20 cellular contexts compared by ENCODE assay signal in genomic region chr1:46274224-46275029, GRCh38. TPM values are rescaled to one million over a fixed set of nuclear protein-coding genes. Genes with fewer than 3 reads are reported as not detected.
DNase-seq lines count a peak whose midpoint lies in the region; ATAC-seq, FAIRE-seq and TF ChIP-seq lines count a peak whose summit lies in the region.
"Had no signal": no experiment of that assay in that cellular context is flagged by ENCODE, and none has a peak within 500 bp of the region (broad histone marks: within the 10 kb centered on the region; RNA-seq: fewer than 3 reads in every experiment).

No MANE protein-coding gene starts in this region.

- FAIRE-seq in K562 (lab: Jason Lieb, UNC) = no peak

- H3K79me2 ChIP-seq in SK-N-SH (ENCODE audit: insufficient read depth) (no peaks in the 10 kb centered on the region), HCT116 (ENCODE audit: insufficient read depth, low read length) (no peaks in the 10 kb centered on the region), K562 (ENCODE audit: control insufficient read depth, insufficient read depth, low read length) (no peaks in the 10 kb centered on the region)

- no peaks in the 10 kb centered on the region for H3K9me3 Mint-ChIP-seq in neural crest cell
- H3K9me3 Mint-ChIP-seq: activated naive CD4-positive, alpha-beta T cell treated with anti-CD3 and anti-CD28 coated beads for 36 hours; activated T-cell treated with anti-CD3 and anti-CD28 coated beads, Interleukin-2, amount 50 U/mL, for 4 hours; dendritic cell treated with granulocyte-macrophage colony-stimulating factor and Interleukin-4, amounts not matched to agents 40 ng/mL and 50 ng/mL, for 4 days had no signal

- no peaks in the 10 kb centered on the region for H3K9me2 ChIP-seq in SK-N-SH
- no peaks in the 10 kb centered on the region for H3K9me2 ChIP-seq in HCT116 (ENCODE audit: insufficient read depth)

- in situ Hi-C loops in K562 (cut with MboI) = no loop called here

- H3K4me2 ChIP-seq in SK-N-SH (no peak overlapping the region), HCT116 (ENCODE audit: low read length) (no peak overlapping the region), K562 (ENCODE audit: insufficient read depth, low read length) (no peak overlapping the region)

- H3K27me3 ChIP-seq in SK-N-SH (ENCODE audit: insufficient read depth) (no peaks in the 10 kb centered on the region), HCT116 (ENCODE audit: insufficient read depth, low read length) (no peaks in the 10 kb centered on the region), K562 (ENCODE audit: control insufficient read depth in 2 of 2, insufficient read depth in 2 of 2, low read length in 2 of 2) (no peaks in the 10 kb centered on the region)
- H3K27me3 ChIP-seq: BE2C, SJCRH30 had no signal

- CTCF ChIA-PET in SK-N-SH (lab: Yijun Ruan, JAX) = interaction anchor here (0.7 to 1.7 kb wide), 6 partner anchors 14 to 74 kb away, joined by 3 to 5 read pairs (median 4); no protein-coding TSS in a partner anchor
- CTCF ChIA-PET in HCT116 (lab: Charles Lee) = no interaction called here
- CTCF ChIA-PET in K562 (lab: Yijun Ruan, JAX; ENCODE audit: low intra/inter-chr PET ratio) = no interaction called here

- H3K27me3 Mint-ChIP-seq in neural crest cell (ENCODE audit: low read depth) = no peaks in the 10 kb centered on the region
- H3K27me3 Mint-ChIP-seq: activated CD4-positive, alpha-beta T cell treated with anti-CD3 and anti-CD28 coated beads for 36 hours; dendritic cell treated with granulocyte-macrophage colony-stimulating factor and Interleukin-4, amounts not matched to agents 40 ng/mL and 50 ng/mL, for 4 days had no signal

- TF ChIP-seq CTCF in SK-N-SH (IDR thresholded peaks at IDR 0.05) (no peak), HCT116 (IDR thresholded peaks at IDR 0.05 in 2 of 3, conservative IDR thresholded peaks at IDR 0.05 in 1 of 3; ENCODE audit: borderline replicate concordance in 1 of 3, insufficient read depth in 1 of 3, low read depth in 2 of 3, low read length in 2 of 3) (0 out of 6 replicates have a peak, but pooled peaks of 1 of the 3 experiments have one; percentile 8), K562 (IDR thresholded peaks at IDR 0.05 in 2 of 3, conservative IDR thresholded peaks at IDR 0.05 in 1 of 3; ENCODE audit: insufficient read depth in 2 of 3, low read depth in 1 of 3, low read length in 3 of 3) (no peak), neural crest cell (conservative IDR thresholded peaks at IDR 0.05) (no peak)

- peak overlapping the region; percentile 10 for H3K4me3 Mint-ChIP-seq in neural crest cell
- H3K4me3 Mint-ChIP-seq: activated CD4-positive, alpha-beta T cell treated with anti-CD3 and anti-CD28 coated beads for 36 hours; activated naive CD4-positive, alpha-beta T cell treated with anti-CD3 and anti-CD28 coated beads for 36 hours; activated T-cell treated with anti-CD3 and anti-CD28 coated beads, Interleukin-2, amount 50 U/mL, for 4 hours; dendritic cell treated with granulocyte-macrophage colony-stimulating factor and Interleukin-4, amounts not matched to agents 40 ng/mL and 50 ng/mL, for 4 days had no signal

- no peak for DNase-seq in SK-N-SH
- DNase-seq in HCT116 (ENCODE audit: low read depth, low spot score) = no peak
- DNase-seq in K562 (ENCODE audit: extremely low read depth in 1 of 4, low spot score in 3 of 4) = peak in 2 of 4 experiments; percentile 43 to 52
- no peak for DNase-seq in neural crest cell (ENCODE audit: low read depth, low spot score)
- no peak for DNase-seq in stimulated activated CD4-positive, alpha-beta T cell treated with anti-CD3 and anti-CD28 coated beads, Interleukin-4, amount 100 ng/mL, for 24 hours
- DNase-seq in middle frontal gyrus (ENCODE audit: extremely low spot score, low spot score) = no peak
- DNase-seq: activated CD4-positive, alpha-beta T cell treated with anti-CD3 and anti-CD28 coated beads for 36 hours; activated naive CD4-positive, alpha-beta T cell treated with anti-CD3 and anti-CD28 coated beads for 36 hours; activated T-cell treated with anti-CD3 and anti-CD28 coated beads, Interleukin-2, amount 50 U/mL, for 4 hours; aorta; BE2C; COR-L47; KG1; NCI-H1436; NCI-H524 treated with DMSO at 0.1 percent for 48 hours; SJCRH30 had no signal

- TF ChIP-seq POLR2A in HCT116 (IDR thresholded peaks at IDR 0.05; ENCODE audit: borderline replicate concordance, extremely low read depth, insufficient read depth, insufficient read length) = no peak
- TF ChIP-seq POLR2A in K562 (conservative IDR thresholded peaks at IDR 0.05) = no peak; the same call in 1 of the 2 replicates

- TF ChIP-seq EP300 in SK-N-SH (IDR thresholded peaks at IDR 0.05; ENCODE audit: borderline replicate concordance in 1 of 2, low read depth in 1 of 2, low read length in 1 of 2) (no peak), K562 (IDR thresholded peaks at IDR 0.05; ENCODE audit: low read length) (no peak)

- no peak overlapping the region for H2AFZ ChIP-seq in SK-N-SH (ENCODE audit: low read depth)
- H2AFZ ChIP-seq in HCT116 (ENCODE audit: low read depth, low read length, poor library complexity, severe bottlenecking) = no peak overlapping the region
- H2AFZ ChIP-seq in K562 (ENCODE audit: low read depth, low read length) = no peak overlapping the region

- WGBS in SK-N-SH (ENCODE audit: low lambda C conversion rate) = 95% methylated on average over 6 of the region's 6 CpGs
- 85% methylated on average over 6 of the region's 6 CpGs for WGBS in K562 (ENCODE audit: insufficient coverage, low coverage, missing lambda C conversion rate)

- H3K4me1 ChIP-seq in SK-N-SH (ENCODE audit: control insufficient read depth in 1 of 2, insufficient read depth in 2 of 2, low read depth in 1 of 2, low read length in 1 of 2) (no peaks in the 10 kb centered on the region), HCT116 (ENCODE audit: control insufficient read depth in 1 of 2, insufficient read depth in 2 of 2, low read length in 2 of 2) (no peaks in the 10 kb centered on the region), K562 (replicated peaks in 1 of 2; ENCODE audit: control insufficient read depth in 2 of 2, insufficient read depth in 2 of 2, low read length in 2 of 2) (peaks cover 8 to 10% of the 10 kb centered on the region in 2 experiments; a peak in 4 of 5 replicates)
- H3K4me1 ChIP-seq: BE2C, prostate gland, SJCRH30 had no signal

- H4K20me1 ChIP-seq in SK-N-SH (ENCODE audit: insufficient read depth) = no peaks in the 10 kb centered on the region
- no peaks in the 10 kb centered on the region for H4K20me1 ChIP-seq in HCT116 (ENCODE audit: insufficient read depth)
- no peaks in the 10 kb centered on the region for H4K20me1 ChIP-seq in K562 (replicated peaks; ENCODE audit: control insufficient read depth, insufficient read depth, low read length)

- intact Hi-C loops in HCT116 (cut with micrococcal nuclease) (no loop called here), K562 (cut with micrococcal nuclease) (no loop called here)

- no peak overlapping the region for H3K4me3 ChIP-seq in SK-N-SH (ENCODE audit: low read depth in 2 of 2, low read length in 1 of 2)
- no peak overlapping the region for H3K4me3 ChIP-seq in HCT116 (replicated peaks in 1 of 2; ENCODE audit: low read depth in 1 of 2, low read length in 2 of 2)
- no peak overlapping the region for H3K4me3 ChIP-seq in K562
- H3K4me3 ChIP-seq: prostate gland, SJCRH30 had no signal

- no peak overlapping the region for H3K27ac Mint-ChIP-seq in neural crest cell (ENCODE audit: unreplicated experiment)
- H3K27ac Mint-ChIP-seq: activated CD4-positive, alpha-beta T cell treated with anti-CD3 and anti-CD28 coated beads for 36 hours; activated naive CD4-positive, alpha-beta T cell treated with anti-CD3 and anti-CD28 coated beads for 36 hours; dendritic cell treated with granulocyte-macrophage colony-stimulating factor and Interleukin-4, amounts not matched to agents 40 ng/mL and 50 ng/mL, for 4 days had no signal

- BruUV-seq in HCT116 (replicated peaks; lab: Mats Ljungman, UMichigan) = no TSS peak
- BruUV-seq in K562 (replicated peaks; lab: Mats Ljungman, UMichigan) = no TSS peak

- peaks cover 4% of the 10 kb centered on the region for H3F3A ChIP-seq in SK-N-SH (replicated peaks; ENCODE audit: insufficient read depth)

- H3K9me1 ChIP-seq in K562 (ENCODE audit: control insufficient read depth, insufficient read depth, low read length) = peaks cover 11% of the 10 kb centered on the region

- RAD21 ChIA-PET in HCT116 (lab: Charles Lee; ENCODE audit: low non-redundant PET in 1 of 2, low total read pairs in 2 of 2, uncharacterized antibody in 2 of 2, unreplicated experiment in 2 of 2) = no interaction called here

- TF ChIP-seq RAD21 in SK-N-SH (IDR thresholded peaks at IDR 0.05; ENCODE audit: low read length) = no peak
- no peak for TF ChIP-seq RAD21 in HCT116 (IDR thresholded peaks at IDR 0.05; ENCODE audit: low read depth)
- no peak for TF ChIP-seq RAD21 in K562 (CRISPR knock-in tag; conservative IDR thresholded peaks at IDR 0.05 in 1 of 2, IDR thresholded peaks at IDR 0.05 in 1 of 2)

- POLR2A ChIA-PET in SK-N-SH (lab: Yijun Ruan, JAX) = interaction anchor here (1.0 kb wide), 1 partner anchor 28 kb away, joined by 5 read pairs; no protein-coding TSS in a partner anchor
- POLR2A ChIA-PET in HCT116 (lab: Charles Lee) = no interaction called here
- POLR2A ChIA-PET in K562 (lab: Yijun Ruan, JAX) = interaction anchor here (0.7 to 22.6 kb wide), 10 partner anchors 9 to 556 kb away, joined by 3 to 410 read pairs (median 6); partner anchors contain the start of genes LRRC41 and UQCRH

- ATAC-seq in SK-N-SH treated with all-trans-retinoic acid at 6 μM for 48 hours (peak; percentile 41), HCT116 (0 out of 2 replicates have a peak, but pooled peaks have one; percentile 38), K562 (no peak), GM21447 (IDR thresholded peaks at IDR 0.05; ENCODE audit: unreplicated experiment) (no peak)
- ATAC-seq: activated CD4-positive, alpha-beta T cell treated with anti-CD3 and anti-CD28 coated beads for 36 hours; activated T-cell treated with anti-CD3 and anti-CD28 coated beads, Interleukin-2, amount 50 U/mL, for 4 hours had no signal

- H3K36me3 Mint-ChIP-seq in neural crest cell (ENCODE audit: low read depth) = peaks cover 44% of the 10 kb centered on the region

- H3K27ac ChIP-seq in SK-N-SH (ENCODE audit: low read depth in 2 of 2, low read length in 1 of 2) = no peak overlapping the region
- no peak overlapping the region for H3K27ac ChIP-seq in HCT116 (ENCODE audit: low read depth, low read length)
- no peak overlapping the region for H3K27ac ChIP-seq in K562 (ENCODE audit: extremely low read depth, low read depth, low read length)
- H3K27ac ChIP-seq: prostate gland, SJCRH30 had no signal

- H3K9me3 ChIP-seq in SK-N-SH = no peaks in the 10 kb centered on the region
- H3K9me3 ChIP-seq in HCT116 (ENCODE audit: control insufficient read depth in 1 of 2, insufficient read depth in 1 of 2, low read depth in 1 of 2, low read length in 2 of 2) = no peaks in the 10 kb centered on the region
- no peaks in the 10 kb centered on the region for H3K9me3 ChIP-seq in K562 (replicated peaks; ENCODE audit: control insufficient read depth, insufficient read depth, low read depth, low read length)
- H3K9me3 ChIP-seq: BE2C, prostate gland, SJCRH30 had no signal

- no peaks in the 10 kb centered on the region for H3K4me1 Mint-ChIP-seq in neural crest cell
- H3K4me1 Mint-ChIP-seq: activated CD4-positive, alpha-beta T cell treated with anti-CD3 and anti-CD28 coated beads for 36 hours had no signal

- H3K36me3 ChIP-seq in SK-N-SH (replicated peaks in 1 of 2; ENCODE audit: control insufficient read depth in 1 of 2, insufficient read depth in 2 of 2, low read length in 1 of 2) (peaks cover 18 to 32% of the 10 kb centered on the region in 2 experiments), HCT116 (ENCODE audit: control insufficient read depth in 1 of 2, insufficient read depth in 2 of 2, low read length in 2 of 2) (peaks cover 50 to 76% of the 10 kb centered on the region in 2 experiments), K562 (ENCODE audit: control insufficient read depth, insufficient read depth, low read length) (peaks cover 97% of the 10 kb centered on the region)
- H3K36me3 ChIP-seq: prostate gland had no signal

- H3K9ac ChIP-seq in SK-N-SH (no peak overlapping the region), HCT116 (ENCODE audit: low read length) (no peak overlapping the region), K562 (ENCODE audit: insufficient read depth in 1 of 2, low read depth in 2 of 2, low read length in 2 of 2) (no peak overlapping the region)

RNA-seq across cellular contexts. Expression of gene RAD54L, which starts 26.9 kb away (rescaled TPM):
- polyA plus RNA-seq in SK-N-SH (2012; rRNA removed) (11.5 and 13.4 TPM in 2 replicates), K562 (2011; rRNA removed) (17.9 and 38.9 TPM in 2 replicates), K562 (2014; fragmentation: Illumina TruSeq; extraction: Trizol) (77.7 and 80.1 TPM in 2 replicates), K562 (2014; fragmentation: Nextera tagmentation; extraction: Ambion mirVana) (10 to 100 TPM; 37.1 to 92.3 TPM), K562 (2014; rRNA removed) (38.2 and 43.9 TPM in 2 replicates)
- polyA plus RNA-seq in SK-N-SH (2012; cell fraction: cytosol; rRNA removed) = 5.6 and 8.1 TPM in 2 replicates
- 37.1 and 49.5 TPM in 2 replicates for polyA plus RNA-seq in SK-N-SH (2012; cell fraction: nucleus; rRNA removed)
- total RNA-seq in HCT116 (2021; ENCODE audit: unreplicated experiment) (28.9 TPM), K562 (2014; rRNA removed) (33.1 and 37.5 TPM in 2 replicates), K562 (2014; rRNA removed; fragmentation: Illumina TruSeq; extraction: Trizol) (19.9 and 25.3 TPM in 2 replicates), K562 (2015; rRNA removed; fragmentation: Illumina TruSeq; extraction: Trizol) (30.9 and 31.2 TPM in 2 replicates), K562 (2021) (67.0 and 72.7 TPM in 2 replicates), neural crest cell (54.2 and 55.8 TPM in 2 replicates)
- polyA plus RNA-seq in HCT116 (2012) = 26.6 and 28.6 TPM in 2 replicates
- 121 and 199 TPM in 2 replicates for total RNA-seq in K562 (2011; cell fraction: chromatin; rRNA removed; ENCODE audit: low replicate concordance)
- total RNA-seq in K562 (2011; cell fraction: nucleolus; rRNA removed) = 90.1 and 94.5 TPM in 2 replicates
- total RNA-seq in K562 (2011; cell fraction: nucleoplasm; rRNA removed) = 71.5 and 90.3 TPM in 2 replicates
- polyA plus RNA-seq in K562 (2011; cell fraction: cytosol; rRNA removed) = 25.3 and 30.2 TPM in 2 replicates
- polyA plus RNA-seq in K562 (2011; cell fraction: nucleus; rRNA removed) = 141 and 147 TPM in 2 replicates
- polyA plus RNA-seq in K562 (2012) = 41.9 and 42.0 TPM in 2 replicates
- polyA minus RNA-seq in K562 (2011; rRNA and poly(A)+ RNA removed) = 23.8 and 25.3 TPM in 2 replicates
- polyA minus RNA-seq in K562 (2011; cell fraction: cytosol; rRNA and poly(A)+ RNA removed) = 21.7 and 27.2 TPM in 2 replicates
- 27.9 and 34.2 TPM in 2 replicates for polyA minus RNA-seq in K562 (2011; cell fraction: nucleus; rRNA and poly(A)+ RNA removed)

RNA-seq across cellular contexts. Expression of gene LRRC41, which starts 29.0 kb away (rescaled TPM):
- polyA plus RNA-seq in SK-N-SH (2012; rRNA removed) (59.3 and 66.0 TPM in 2 replicates), K562 (2011; rRNA removed) (39.6 and 70.2 TPM in 2 replicates), K562 (2014; fragmentation: Illumina TruSeq; extraction: Trizol) (52.3 and 56.7 TPM in 2 replicates), K562 (2014; fragmentation: Nextera tagmentation; extraction: Ambion mirVana) (10 to 100 TPM; 10.5 to 11.7 TPM), K562 (2014; rRNA removed) (44.2 and 50.0 TPM in 2 replicates)
- 27.8 and 44.8 TPM in 2 replicates for polyA plus RNA-seq in SK-N-SH (2012; cell fraction: cytosol; rRNA removed)
- polyA plus RNA-seq in SK-N-SH (2012; cell fraction: nucleus; rRNA removed) = 79.7 and 99.7 TPM in 2 replicates
- total RNA-seq in HCT116 (2021; ENCODE audit: unreplicated experiment) (38.1 TPM), K562 (2014; rRNA removed) (49.0 and 61.0 TPM in 2 replicates), K562 (2014; rRNA removed; fragmentation: Illumina TruSeq; extraction: Trizol) (27.2 and 30.7 TPM in 2 replicates), K562 (2015; rRNA removed; fragmentation: Illumina TruSeq; extraction: Trizol) (47.1 and 49.7 TPM in 2 replicates), K562 (2021) (64.3 and 64.7 TPM in 2 replicates), neural crest cell (99.0 and 102 TPM in 2 replicates)
- polyA plus RNA-seq in HCT116 (2012) = 30.8 and 32.6 TPM in 2 replicates
- total RNA-seq in K562 (2011; cell fraction: chromatin; rRNA removed; ENCODE audit: low replicate concordance) = 66.5 and 77.9 TPM in 2 replicates
- 55.3 and 56.5 TPM in 2 replicates for total RNA-seq in K562 (2011; cell fraction: nucleolus; rRNA removed)
- 56.4 and 78.1 TPM in 2 replicates for total RNA-seq in K562 (2011; cell fraction: nucleoplasm; rRNA removed)
- 74.3 and 85.0 TPM in 2 replicates for polyA plus RNA-seq in K562 (2011; cell fraction: cytosol; rRNA removed)
- 66.4 and 77.5 TPM in 2 replicates for polyA plus RNA-seq in K562 (2011; cell fraction: nucleus; rRNA removed)
- polyA plus RNA-seq in K562 (2012) = 36.7 and 72.3 TPM in 2 replicates
- polyA minus RNA-seq in K562 (2011; rRNA and poly(A)+ RNA removed) = 37.4 and 44.6 TPM in 2 replicates
- polyA minus RNA-seq in K562 (2011; cell fraction: cytosol; rRNA and poly(A)+ RNA removed) = 44.1 and 45.1 TPM in 2 replicates
- polyA minus RNA-seq in K562 (2011; cell fraction: nucleus; rRNA and poly(A)+ RNA removed) = 33.0 and 46.3 TPM in 2 replicates

RNA-seq across cellular contexts. Expression of gene UQCRH, which starts 29.1 kb away (rescaled TPM):
- 971 and 1,411 TPM in 2 replicates for polyA plus RNA-seq in SK-N-SH (2012; rRNA removed)
- 1,815 and 2,051 TPM in 2 replicates for polyA plus RNA-seq in SK-N-SH (2012; cell fraction: cytosol; rRNA removed)
- 140 and 205 TPM in 2 replicates for polyA plus RNA-seq in SK-N-SH (2012; cell fraction: nucleus; rRNA removed)
- total RNA-seq in HCT116 (2021; ENCODE audit: unreplicated experiment) = 514 TPM
- polyA plus RNA-seq in HCT116 (2012) = 566 and 607 TPM in 2 replicates
- 185 and 351 TPM in 2 replicates for total RNA-seq in K562 (2011; cell fraction: chromatin; rRNA removed; ENCODE audit: low replicate concordance)
- 205 and 247 TPM in 2 replicates for total RNA-seq in K562 (2011; cell fraction: nucleolus; rRNA removed)
- 458 and 624 TPM in 2 replicates for total RNA-seq in K562 (2011; cell fraction: nucleoplasm; rRNA removed)
- 2,410 and 3,306 TPM in 2 replicates for total RNA-seq in K562 (2014; rRNA removed)
- total RNA-seq in K562 (2014; rRNA removed; fragmentation: Illumina TruSeq; extraction: Trizol) = 2,696 and 2,943 TPM in 2 replicates
- 1,782 and 1,893 TPM in 2 replicates for total RNA-seq in K562 (2015; rRNA removed; fragmentation: Illumina TruSeq; extraction: Trizol)
- total RNA-seq in K562 (2021) = 1,267 and 1,360 TPM in 2 replicates
- 2,284 and 2,713 TPM in 2 replicates for polyA plus RNA-seq in K562 (2011; rRNA removed)
- polyA plus RNA-seq in K562 (2011; cell fraction: cytosol; rRNA removed) = 724 and 2,858 TPM in 2 replicates
- 272 and 676 TPM in 2 replicates for polyA plus RNA-seq in K562 (2011; cell fraction: nucleus; rRNA removed)
- polyA plus RNA-seq in K562 (2012) = 1,181 and 2,353 TPM in 2 replicates
- polyA plus RNA-seq in K562 (2014; fragmentation: Illumina TruSeq; extraction: Trizol) = 1,923 and 1,965 TPM in 2 replicates
- 1,000 to 10,000 TPM; 4,348 to 5,184 TPM for polyA plus RNA-seq in K562 (2014; fragmentation: Nextera tagmentation; extraction: Ambion mirVana)
- polyA plus RNA-seq in K562 (2014; rRNA removed) = 1,877 and 2,534 TPM in 2 replicates
- 762 and 899 TPM in 2 replicates for polyA minus RNA-seq in K562 (2011; rRNA and poly(A)+ RNA removed)
- polyA minus RNA-seq in K562 (2011; cell fraction: cytosol; rRNA and poly(A)+ RNA removed) = 241 and 256 TPM in 2 replicates
- polyA minus RNA-seq in K562 (2011; cell fraction: nucleus; rRNA and poly(A)+ RNA removed) = 65.4 and 198 TPM in 2 replicates
- total RNA-seq in neural crest cell = 325 and 341 TPM in 2 replicates

Comparison
In these comparisons a context has a peak if more than half of its experiments do, and no peak if none do; other contexts are left out.
1. ATAC-seq: peak in SK-N-SH treated with all-trans-retinoic acid at 6 μM for 48 hours (single experiment) and HCT116 (single experiment); none in K562 (single experiment) and GM21447 (single experiment).